ENCODE assay signal across 8 cellular contexts in genomic region chr2:199463708-199464613, GRCh38. TPM values are rescaled to one million over a fixed set of nuclear protein-coding genes. Genes with fewer than 3 reads are reported as not detected.
DNase-seq lines count a peak whose midpoint lies in the region; ATAC-seq, FAIRE-seq and TF ChIP-seq lines count a peak whose summit lies in the region.

No MANE protein-coding gene starts in this region.

- H3K4me3 ChIP-seq in WERI-Rb-1 (ENCODE audit: low read depth, low read length): peak overlapping the region; percentile 53

- FAIRE-seq in frontal cortex (lab: Jason Lieb, UNC): no peak

- peak overlapping the region; percentile 71 for H3K9ac ChIP-seq in ES-I3 (ENCODE audit: low read depth, low read length)

- ATAC-seq in sciatic nerve: peak; percentile 7
- no peak for ATAC-seq in HG03457 (IDR thresholded peaks at IDR 0.05; ENCODE audit: unreplicated experiment)

- DNase-seq in WERI-Rb-1: peak; percentile 39
- DNase-seq in frontal cortex (ENCODE audit: low spot score in 2 of 2): peak; percentile 44 to 54
- DNase-seq in sciatic nerve (ENCODE audit: low spot score): no peak
- no peak for DNase-seq in HCEC 1CT
- DNase-seq in activated gamma-delta T cell treated with Interleukin-2 at 50 U/mL for 16 hours: no peak
- DNase-seq in NCI-H69 (lab: John Stamatoyannopoulos, UW): no peak

- intact Hi-C loops in sciatic nerve (cut with DNase I): loop anchor here (5.0 kb wide), 1 partner anchor 513 kb away; no protein-coding TSS in a partner anchor

- H3K27me3 ChIP-seq in WERI-Rb-1 (ENCODE audit: insufficient read depth, low read depth, severe bottlenecking): peaks cover 10% of the 10 kb centered on the region

- H3K36me3 ChIP-seq in ES-I3 (ENCODE audit: insufficient read depth, low read length) (no peaks in the 10 kb centered on the region), WERI-Rb-1 (no peaks in the 10 kb centered on the region)

- H3K27ac ChIP-seq in WERI-Rb-1: peak overlapping the region; percentile 26; the same call in 1 of the 2 replicates

- peaks cover 8% of the 10 kb centered on the region for H3K4me1 ChIP-seq in ES-I3 (ENCODE audit: insufficient read depth, low read length)

- H3K9me3 ChIP-seq in ES-I3 (ENCODE audit: control insufficient read depth, insufficient read depth, low read length) (no peaks in the 10 kb centered on the region), WERI-Rb-1 (ENCODE audit: severe bottlenecking) (no peaks in the 10 kb centered on the region)

- TF ChIP-seq CTCF in WERI-Rb-1 (IDR thresholded peaks at IDR 0.05; ENCODE audit: low read depth, low read length): no peak

RNA-seq across cellular contexts. Expression of gene SATB2, which starts 6.2 kb away (rescaled TPM):
- 440 TPM for total RNA-seq in frontal cortex
- total RNA-seq in sciatic nerve: 8.8 TPM

Comparison
In these comparisons a context has a peak if more than half of its experiments do, and no peak if none do; other contexts are left out.
1. DNase-seq: peak in WERI-Rb-1 (single experiment) and frontal cortex (2 of 2); none in sciatic nerve (single experiment), HCEC 1CT (single experiment), activated gamma-delta T cell treated with Interleukin-2 at 50 U/mL for 16 hours (single experiment) and NCI-H69 (single experiment).
2. RNA of gene SATB2, which starts 6.2 kb away (total RNA-seq): 440 TPM in frontal cortex (single experiment); 8.8 TPM in sciatic nerve (single experiment); every median in the first group is over 10 times any median in the second.